15 cellular contexts compared by ENCODE assay signal in genomic region chr5:403995-404394, GRCh38. TPM values are rescaled to one million over a fixed set of nuclear protein-coding genes. Genes with fewer than 3 reads are reported as not detected.
DNase-seq lines count a peak whose midpoint lies in the region; ATAC-seq and TF ChIP-seq lines count a peak whose summit lies in the region.
"Had no signal": no experiment of that assay in that cellular context is flagged by ENCODE, and none has a peak within 500 bp of the region (broad histone marks: within the 10 kb centered on the region; RNA-seq: fewer than 3 reads in every experiment).

No MANE protein-coding gene starts in this region.

- no peak overlapping the region for H3K4me3 ChIP-seq in H7 (ENCODE audit: insufficient read depth, low read depth, low read length)

- intact Hi-C loops in activated CD4-positive, alpha-beta T cell treated with anti-CD3 and anti-CD28 coated beads, Interleukin-2, amount 10 ng/mL, durations not matched to agents 24 days and 14 days (cut with micrococcal nuclease), result no loop called here

- H3K36me3 ChIP-seq in H7 (replicated peaks; ENCODE audit: control insufficient read depth, insufficient read depth, low read length), result no peaks in the 10 kb centered on the region

- H3K4me1 Mint-ChIP-seq in activated CD4-positive, alpha-beta T cell treated with anti-CD3 and anti-CD28 coated beads, Interleukin-2, amount 10 ng/mL, durations not matched to agents 24 days and 14 days, result peaks cover 14% of the 10 kb centered on the region
- H3K4me1 Mint-ChIP-seq in endothelial cell (ENCODE audit: unreplicated experiment), result peaks cover 29% of the 10 kb centered on the region
- peaks cover 0 to 8% (median 5%) of the 10 kb centered on the region in 3 donors for H3K4me1 Mint-ChIP-seq in T-cell

- ATAC-seq in T-cell (replicated peaks in 1 of 4) (no peak), GM18873 (IDR thresholded peaks at IDR 0.05; ENCODE audit: low FRiP score, unreplicated experiment) (no peak)

- no peak overlapping the region for H3K4me3 Mint-ChIP-seq in activated CD4-positive, alpha-beta T cell treated with anti-CD3 and anti-CD28 coated beads, Interleukin-2, amount 10 ng/mL, durations not matched to agents 24 days and 14 days
- H3K4me3 Mint-ChIP-seq in endothelial cell (ENCODE audit: unreplicated experiment), result no peak overlapping the region
- no peak overlapping the region for H3K4me3 Mint-ChIP-seq in T-cell

- H3K27me3 ChIP-seq in H7 (ENCODE audit: control insufficient read depth, insufficient read depth, low read length), result no peaks in the 10 kb centered on the region

- H3K9me3 Mint-ChIP-seq in activated CD4-positive, alpha-beta T cell treated with anti-CD3 and anti-CD28 coated beads, Interleukin-2, amount 10 ng/mL, durations not matched to agents 24 days and 14 days, result no peaks in the 10 kb centered on the region
- no peaks in the 10 kb centered on the region for H3K9me3 Mint-ChIP-seq in endothelial cell (ENCODE audit: unreplicated experiment)
- no peaks in the 10 kb centered on the region for H3K9me3 Mint-ChIP-seq in T-cell

- H3K27ac Mint-ChIP-seq in activated CD4-positive, alpha-beta T cell treated with anti-CD3 and anti-CD28 coated beads, Interleukin-2, amount 10 ng/mL, durations not matched to agents 24 days and 14 days, result peak overlapping the region; percentile 21
- H3K27ac Mint-ChIP-seq in endothelial cell (ENCODE audit: unreplicated experiment) (peak overlapping the region; percentile 9), T-cell (peak overlapping the region in 1 of 2 donors; percentile 12)

- POLR2A ChIA-PET in T-cell (lab: Charles Lee), result no interaction called here

- H3K36me3 Mint-ChIP-seq in activated CD4-positive, alpha-beta T cell treated with anti-CD3 and anti-CD28 coated beads, Interleukin-2, amount 10 ng/mL, durations not matched to agents 24 days and 14 days (ENCODE audit: low read depth), result peaks cover 27% of the 10 kb centered on the region
- H3K36me3 Mint-ChIP-seq in endothelial cell (ENCODE audit: low read depth, unreplicated experiment), result peaks cover 13% of the 10 kb centered on the region
- H3K36me3 Mint-ChIP-seq in T-cell, result no peaks in the 10 kb centered on the region

- no peak for DNase-seq in activated CD4-positive, alpha-beta T cell treated with anti-CD3 and anti-CD28 coated beads, Interleukin-2, amount 10 ng/mL, durations not matched to agents 24 days and 14 days
- no peak for DNase-seq in activated CD4-positive, alpha-beta T cell treated with anti-CD3 and anti-CD28 coated beads, Interleukin-2, amount 50 U/mL, for 1 hour
- DNase-seq in H7 (peak; percentile 11), endothelial cell (ENCODE audit: low spot score) (no peak), T-cell (no peak), SIG-M5 treated with dmso at 0.1 percent for 504 hours (lab: John Stamatoyannopoulos, UW; ENCODE audit: unreplicated experiment) (no peak)
- peak; percentile 10 for DNase-seq in stimulated activated CD8-positive, alpha-beta memory T cell treated with anti-CD3 and anti-CD28 coated beads, Interleukin-4, amount 100 ng/mL, for 48 hours
- DNase-seq: COR-L47, DMS153, HCEC 1CT, NCI-H1092, NCI-H1694 treated with DMSO at 0.1 percent for 48 hours, NCI-H345, NCI-H748 treated with DMSO at 0.1 percent for 48 hours had no signal

- H3K27me3 Mint-ChIP-seq in activated CD4-positive, alpha-beta T cell treated with anti-CD3 and anti-CD28 coated beads, Interleukin-2, amount 10 ng/mL, durations not matched to agents 24 days and 14 days, result no peaks in the 10 kb centered on the region
- H3K27me3 Mint-ChIP-seq in endothelial cell (ENCODE audit: unreplicated experiment), result peaks cover 7% of the 10 kb centered on the region
- peaks cover 27 to 45% of the 10 kb centered on the region in 2 donors for H3K27me3 Mint-ChIP-seq in T-cell

- no peak for TF ChIP-seq CTCF in endothelial cell (IDR thresholded peaks at IDR 0.05; ENCODE audit: unreplicated experiment)

- CTCF ChIA-PET in T-cell (lab: Charles Lee), result no interaction called here

RNA-seq across cellular contexts. Expression of gene EXOC3, which starts 39.0 kb away (rescaled TPM):
- 64.5 and 67.2 TPM in 2 replicates for total RNA-seq in activated CD4-positive, alpha-beta T cell treated with anti-CD3 and anti-CD28 coated beads, Interleukin-2, amount 10 ng/mL, durations not matched to agents 24 days and 14 days
- 20.5 and 24.1 TPM in 2 replicates for total RNA-seq in H7 (2014; rRNA removed; shearing (Covaris generic))
- total RNA-seq in endothelial cell (ENCODE audit: unreplicated experiment) (43.9 TPM), T-cell (10 to 100 TPM; 81.6 to 99.8 (median 84.2) TPM)

Comparison
In these comparisons a context has a peak if more than half of its experiments do, and no peak if none do; other contexts are left out.
1. DNase-seq: peak in H7 (single experiment) and stimulated activated CD8-positive, alpha-beta memory T cell treated with anti-CD3 and anti-CD28 coated beads, Interleukin-4, amount 100 ng/mL, for 48 hours (single experiment); none in activated CD4-positive, alpha-beta T cell treated with anti-CD3 and anti-CD28 coated beads, Interleukin-2, amount 10 ng/mL, durations not matched to agents 24 days and 14 days (single experiment), activated CD4-positive, alpha-beta T cell treated with anti-CD3 and anti-CD28 coated beads, Interleukin-2, amount 50 U/mL, for 1 hour (single experiment), endothelial cell (single experiment), T-cell (0 of 34) and SIG-M5 treated with dmso at 0.1 percent for 504 hours (single experiment).